1 cellular context compared by ENCODE assay signal in the genomic region with DNA sequence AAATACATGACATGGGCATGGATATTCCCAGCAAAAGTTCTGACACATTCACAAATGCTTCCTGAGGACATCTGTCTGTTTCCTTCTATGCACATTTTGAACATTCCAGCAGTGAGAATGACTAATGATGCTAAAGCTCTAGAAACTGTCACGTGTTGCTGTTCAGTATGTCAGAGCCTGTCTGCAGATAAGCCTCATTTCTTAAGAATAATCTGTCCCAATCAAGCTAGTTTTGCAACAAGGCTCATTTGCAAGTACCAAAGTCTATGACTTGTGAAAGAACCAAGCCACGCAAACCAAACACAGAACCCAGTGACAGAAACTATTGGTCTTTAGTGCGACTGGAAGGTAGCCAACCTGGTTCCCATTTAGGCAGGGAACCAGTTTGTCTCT.
TF ChIP-seq lines count a peak whose summit lies in the region.

No MANE protein-coding gene starts in this region.

TF ChIP-seq in HepG2, 621 proteins besides CTCF, POLR2A, EP300 and RAD21 (continued from another document):
- TF ChIP-seq, protein P1, sequence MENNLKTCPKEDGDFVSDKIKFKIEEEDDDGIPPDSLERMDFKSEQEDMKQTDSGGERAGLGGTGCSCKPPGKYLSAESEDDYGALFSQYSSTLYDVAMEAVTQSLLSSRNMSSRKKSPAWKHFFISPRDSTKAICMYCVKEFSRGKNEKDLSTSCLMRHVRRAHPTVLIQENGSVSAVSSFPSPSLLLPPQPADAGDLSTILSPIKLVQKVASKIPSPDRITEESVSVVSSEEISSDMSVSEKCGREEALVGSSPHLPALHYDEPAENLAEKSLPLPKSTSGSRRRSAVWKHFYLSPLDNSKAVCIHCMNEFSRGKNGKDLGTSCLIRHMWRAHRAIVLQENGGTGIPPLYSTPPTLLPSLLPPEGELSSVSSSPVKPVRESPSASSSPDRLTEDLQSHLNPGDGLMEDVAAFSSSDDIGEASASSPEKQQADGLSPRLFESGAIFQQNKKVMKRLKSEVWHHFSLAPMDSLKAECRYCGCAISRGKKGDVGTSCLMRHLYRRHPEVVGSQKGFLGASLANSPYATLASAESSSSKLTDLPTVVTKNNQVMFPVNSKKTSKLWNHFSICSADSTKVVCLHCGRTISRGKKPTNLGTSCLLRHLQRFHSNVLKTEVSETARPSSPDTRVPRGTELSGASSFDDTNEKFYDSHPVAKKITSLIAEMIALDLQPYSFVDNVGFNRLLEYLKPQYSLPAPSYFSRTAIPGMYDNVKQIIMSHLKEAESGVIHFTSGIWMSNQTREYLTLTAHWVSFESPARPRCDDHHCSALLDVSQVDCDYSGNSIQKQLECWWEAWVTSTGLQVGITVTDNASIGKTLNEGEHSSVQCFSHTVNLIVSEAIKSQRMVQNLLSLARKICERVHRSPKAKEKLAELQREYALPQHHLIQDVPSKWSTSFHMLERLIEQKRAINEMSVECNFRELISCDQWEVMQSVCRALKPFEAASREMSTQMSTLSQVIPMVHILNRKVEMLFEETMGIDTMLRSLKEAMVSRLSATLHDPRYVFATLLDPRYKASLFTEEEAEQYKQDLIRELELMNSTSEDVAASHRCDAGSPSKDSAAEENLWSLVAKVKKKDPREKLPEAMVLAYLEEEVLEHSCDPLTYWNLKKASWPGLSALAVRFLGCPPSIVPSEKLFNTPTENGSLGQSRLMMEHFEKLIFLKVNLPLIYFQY (CRISPR knock-in tag; IDR thresholded peaks at IDR 0.05; ENCODE audit: borderline replicate concordance) = peak; percentile 31; the same call in 1 of the 2 replicates
- TF ChIP-seq SMAD1 (CRISPR knock-in tag; IDR thresholded peaks at IDR 0.05; ENCODE audit: borderline replicate concordance, low read depth) = no peak
- TF ChIP-seq BORCS8-MEF2B (CRISPR knock-in tag; IDR thresholded peaks at IDR 0.05) = no peak
- peak; percentile 64; the same call in 1 of the 2 replicates for TF ChIP-seq ZNF331 (CRISPR knock-in tag; IDR thresholded peaks at IDR 0.05)
- 0 out of 2 replicates have a peak, but pooled peaks have one; percentile 29 for TF ChIP-seq PITX1 (CRISPR knock-in tag; IDR thresholded peaks at IDR 0.05)
- no peak for TF ChIP-seq MLLT10 (CRISPR knock-in tag; IDR thresholded peaks at IDR 0.05)
- peak; percentile 67; the same call in 1 of the 2 replicates for TF ChIP-seq LCORL (IDR thresholded peaks at IDR 0.05)
- TF ChIP-seq LCORL (CRISPR knock-in tag; IDR thresholded peaks at IDR 0.05) = no peak
- no peak for TF ChIP-seq ZFY (CRISPR knock-in tag; IDR thresholded peaks at IDR 0.05)
- TF ChIP-seq, protein P2, sequence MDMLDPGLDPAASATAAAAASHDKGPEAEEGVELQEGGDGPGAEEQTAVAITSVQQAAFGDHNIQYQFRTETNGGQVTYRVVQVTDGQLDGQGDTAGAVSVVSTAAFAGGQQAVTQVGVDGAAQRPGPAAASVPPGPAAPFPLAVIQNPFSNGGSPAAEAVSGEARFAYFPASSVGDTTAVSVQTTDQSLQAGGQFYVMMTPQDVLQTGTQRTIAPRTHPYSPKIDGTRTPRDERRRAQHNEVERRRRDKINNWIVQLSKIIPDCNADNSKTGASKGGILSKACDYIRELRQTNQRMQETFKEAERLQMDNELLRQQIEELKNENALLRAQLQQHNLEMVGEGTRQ (IDR thresholded peaks at IDR 0.05; ENCODE audit: low read depth, low read length) = peak; percentile 88
- TF ChIP-seq, protein P2 (CRISPR knock-in tag; IDR thresholded peaks at IDR 0.05; ENCODE audit: borderline replicate concordance) = peak; percentile 75; the same call in 1 of the 2 replicates
- TF ChIP-seq, protein P3, sequence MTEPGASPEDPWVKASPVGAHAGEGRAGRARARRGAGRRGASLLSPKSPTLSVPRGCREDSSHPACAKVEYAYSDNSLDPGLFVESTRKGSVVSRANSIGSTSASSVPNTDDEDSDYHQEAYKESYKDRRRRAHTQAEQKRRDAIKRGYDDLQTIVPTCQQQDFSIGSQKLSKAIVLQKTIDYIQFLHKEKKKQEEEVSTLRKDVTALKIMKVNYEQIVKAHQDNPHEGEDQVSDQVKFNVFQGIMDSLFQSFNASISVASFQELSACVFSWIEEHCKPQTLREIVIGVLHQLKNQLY (CRISPR knock-in tag; IDR thresholded peaks at IDR 0.05) = no peak
- TF ChIP-seq, protein P4, sequence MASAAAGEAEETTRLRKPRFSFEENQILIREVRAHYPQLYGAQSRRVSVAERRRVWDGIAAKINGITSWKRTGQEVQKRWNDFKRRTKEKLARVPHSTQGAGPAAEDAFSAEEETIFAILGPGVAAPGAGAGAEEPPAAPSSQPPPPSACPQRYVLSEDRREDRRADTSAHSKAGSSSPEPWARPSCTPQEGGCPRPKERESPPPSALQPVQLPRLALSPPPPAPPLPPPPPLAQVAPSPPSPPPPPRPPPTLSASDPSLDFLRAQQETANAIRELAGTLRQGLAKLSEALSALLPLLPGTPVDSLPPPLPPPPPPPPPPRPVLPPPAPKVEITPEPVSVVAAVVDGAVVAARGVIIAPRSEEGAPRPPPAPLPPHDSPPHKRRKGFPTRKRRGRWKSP (CRISPR knock-in tag; IDR thresholded peaks at IDR 0.05) = no peak
- TF ChIP-seq RARA (CRISPR knock-in tag; IDR thresholded peaks at IDR 0.05) = peak; percentile 55; the same call in 1 of the 2 replicates
- TF ChIP-seq, protein P5, sequence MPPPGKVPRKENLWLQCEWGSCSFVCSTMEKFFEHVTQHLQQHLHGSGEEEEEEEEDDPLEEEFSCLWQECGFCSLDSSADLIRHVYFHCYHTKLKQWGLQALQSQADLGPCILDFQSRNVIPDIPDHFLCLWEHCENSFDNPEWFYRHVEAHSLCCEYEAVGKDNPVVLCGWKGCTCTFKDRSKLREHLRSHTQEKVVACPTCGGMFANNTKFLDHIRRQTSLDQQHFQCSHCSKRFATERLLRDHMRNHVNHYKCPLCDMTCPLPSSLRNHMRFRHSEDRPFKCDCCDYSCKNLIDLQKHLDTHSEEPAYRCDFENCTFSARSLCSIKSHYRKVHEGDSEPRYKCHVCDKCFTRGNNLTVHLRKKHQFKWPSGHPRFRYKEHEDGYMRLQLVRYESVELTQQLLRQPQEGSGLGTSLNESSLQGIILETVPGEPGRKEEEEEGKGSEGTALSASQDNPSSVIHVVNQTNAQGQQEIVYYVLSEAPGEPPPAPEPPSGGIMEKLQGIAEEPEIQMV (CRISPR knock-in tag; IDR thresholded peaks at IDR 0.05; ENCODE audit: low read depth) = no peak
- peak; percentile 88 for TF ChIP-seq NCOR1 (IDR thresholded peaks at IDR 0.05; ENCODE audit: borderline replicate concordance, low read length)
- 0 out of 2 replicates have a peak, but pooled peaks have one; percentile 15 for TF ChIP-seq HDAC1 (CRISPR knock-in tag; IDR thresholded peaks at IDR 0.05)
- peak; percentile 78 for TF ChIP-seq CEBPG (CRISPR knock-in tag; IDR thresholded peaks at IDR 0.05)
- TF ChIP-seq, protein P6, sequence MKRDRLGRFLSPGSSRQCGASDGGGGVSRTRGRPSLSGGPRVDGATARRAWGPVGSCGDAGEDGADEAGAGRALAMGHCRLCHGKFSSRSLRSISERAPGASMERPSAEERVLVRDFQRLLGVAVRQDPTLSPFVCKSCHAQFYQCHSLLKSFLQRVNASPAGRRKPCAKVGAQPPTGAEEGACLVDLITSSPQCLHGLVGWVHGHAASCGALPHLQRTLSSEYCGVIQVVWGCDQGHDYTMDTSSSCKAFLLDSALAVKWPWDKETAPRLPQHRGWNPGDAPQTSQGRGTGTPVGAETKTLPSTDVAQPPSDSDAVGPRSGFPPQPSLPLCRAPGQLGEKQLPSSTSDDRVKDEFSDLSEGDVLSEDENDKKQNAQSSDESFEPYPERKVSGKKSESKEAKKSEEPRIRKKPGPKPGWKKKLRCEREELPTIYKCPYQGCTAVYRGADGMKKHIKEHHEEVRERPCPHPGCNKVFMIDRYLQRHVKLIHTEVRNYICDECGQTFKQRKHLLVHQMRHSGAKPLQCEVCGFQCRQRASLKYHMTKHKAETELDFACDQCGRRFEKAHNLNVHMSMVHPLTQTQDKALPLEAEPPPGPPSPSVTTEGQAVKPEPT (CRISPR knock-in tag; IDR thresholded peaks at IDR 0.05; ENCODE audit: low read depth) = no peak
- no peak for TF ChIP-seq SMAD9 (CRISPR knock-in tag; IDR thresholded peaks at IDR 0.05)
- no peak for TF ChIP-seq ZNF772 (CRISPR knock-in tag; IDR thresholded peaks at IDR 0.05)
- peak; percentile 51 for TF ChIP-seq SOX5 (CRISPR knock-in tag; IDR thresholded peaks at IDR 0.05; ENCODE audit: borderline replicate concordance)
